In the genomic region with DNA sequence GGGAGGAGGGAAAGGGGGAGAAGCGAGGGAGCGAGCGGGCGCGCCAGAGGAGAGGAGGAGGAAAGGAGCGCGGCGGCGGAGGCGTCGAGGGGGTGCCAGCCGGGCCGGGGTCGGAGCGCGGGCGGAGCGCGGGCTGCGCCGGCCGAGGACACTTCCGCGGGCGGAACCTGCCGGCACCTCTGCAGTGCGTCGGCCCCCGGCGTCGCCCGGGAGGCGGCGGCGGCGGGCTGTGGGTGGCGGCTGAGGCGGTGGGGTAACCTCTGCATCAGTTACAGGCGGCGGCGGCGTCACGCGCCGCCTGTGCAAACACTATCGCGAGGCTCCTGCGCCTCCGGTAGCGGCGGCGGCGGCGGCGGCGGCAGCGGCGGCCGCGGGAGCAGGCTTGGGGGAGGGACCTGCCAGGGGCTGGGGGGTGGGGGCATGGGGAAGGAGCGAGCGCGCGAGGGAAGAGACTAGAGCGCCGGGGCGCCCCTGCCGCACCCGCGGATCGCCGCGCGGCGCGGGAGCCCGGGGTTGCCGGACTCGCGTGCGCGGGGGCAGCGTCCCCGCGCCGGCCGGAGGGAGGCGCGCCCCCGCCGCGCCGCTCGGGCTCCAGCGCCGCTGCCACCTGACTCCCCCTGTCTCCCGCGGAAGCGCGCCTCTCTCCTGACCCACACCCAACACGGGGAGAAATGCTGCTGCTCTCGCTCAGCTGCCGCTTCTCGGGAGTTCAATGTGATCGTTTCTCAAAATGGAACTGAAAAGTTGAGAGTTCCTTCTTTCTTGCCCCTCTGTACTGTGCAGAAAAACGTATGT, we compare ENCODE assay signal across 8 cellular contexts. TPM values are rescaled to one million over a fixed set of nuclear protein-coding genes. Genes with fewer than 3 reads are reported as not detected.
A peak's percentile ranks its signal among the peaks of the same experiment; 100 is the strongest.
DNase-seq lines count a peak whose midpoint lies in the region; ATAC-seq, FAIRE-seq and TF ChIP-seq lines count a peak whose summit lies in the region.

A gene (minus strand): TSS at position 264 of the 795 bp plus-strand sequence. CDS start 465 bp downstream, outside the sequence.

- H3K4me3 ChIP-seq in ACC112 (ENCODE audit: low read depth, low read length) (peak within 1 kb of the TSS; percentile 92), keratinocyte (ENCODE audit: control insufficient read depth in 2 of 3, extremely low read depth in 1 of 3, insufficient read depth in 2 of 3, low read depth in 1 of 3, low read length in 3 of 3) (peak within 1 kb of the TSS; percentile 87 to 94 (median 91))

- no peaks in the 10 kb centered on the region for H3K9me3 ChIP-seq in keratinocyte (ENCODE audit: control insufficient read depth, low read depth, low read length)

- FAIRE-seq in keratinocyte (lab: Jason Lieb, UNC): no peak

- H2AFZ ChIP-seq in ACC112 (ENCODE audit: low read length, unreplicated experiment) (peak within 1 kb of the TSS; percentile 84), keratinocyte (ENCODE audit: control insufficient read depth, low read length) (peak within 1 kb of the TSS; percentile 94)

- H3K9ac ChIP-seq in keratinocyte (ENCODE audit: control insufficient read depth, extremely low read depth, insufficient read depth, low read length): peak within 1 kb of the TSS; percentile 87

- DNase-seq in NCI-H2227 (lab: John Stamatoyannopoulos, UW; ENCODE audit: unreplicated experiment): peak; percentile 94
- DNase-seq in activated CD4-positive, CD25-positive, alpha-beta regulatory T cell (lab: John Stamatoyannopoulos, UW): peak; percentile 38 to 72 (median 57)
- DNase-seq in central memory CD4-positive, alpha-beta T cell: peak; percentile 82
- DNase-seq in keratinocyte (ENCODE audit: low read depth, low spot score): no peak
- DNase-seq in stimulated activated CD4-positive, alpha-beta T cell treated with anti-CD3 and anti-CD28 coated beads, Interleukin-15, amount 100 ng/mL, for 1 hour (ENCODE audit: low read depth in 1 of 2, low spot score in 1 of 2): peak; percentile 48 to 60

- peak within 1 kb of the TSS; percentile 98 for H3K4me2 ChIP-seq in keratinocyte (ENCODE audit: control insufficient read depth, extremely low read depth, insufficient read depth, low read depth, low read length)

- H3K79me2 ChIP-seq in ACC112 (ENCODE audit: control insufficient read depth, insufficient read depth, low read length, unreplicated experiment): peaks cover 44% of the 10 kb centered on the region
- peaks cover 44% of the 10 kb centered on the region for H3K79me2 ChIP-seq in keratinocyte (ENCODE audit: control insufficient read depth, insufficient read depth, low read length)

- H3K36me3 ChIP-seq in ACC112 (ENCODE audit: insufficient read depth, low read length) (no peaks in the 10 kb centered on the region), keratinocyte (ENCODE audit: control insufficient read depth in 2 of 2, extremely low read depth in 1 of 2, insufficient read depth in 2 of 2, low read length in 2 of 2) (no peaks in the 10 kb centered on the region)

- TF ChIP-seq CTCF in keratinocyte (optimal IDR thresholded peaks at IDR 0.05 in 1 of 3, IDR thresholded peaks at IDR 0.05 in 1 of 3, conservative IDR thresholded peaks at IDR 0.05 in 1 of 3; ENCODE audit: extremely low read depth in 1 of 3, insufficient read depth in 2 of 3, low read length in 3 of 3): peak in 2 of 3 experiments; percentile 18 to 33

- peaks cover 16% of the 10 kb centered on the region for H3K4me1 ChIP-seq in ACC112 (ENCODE audit: control insufficient read depth, insufficient read depth, low read length, unreplicated experiment)
- peaks cover 7% of the 10 kb centered on the region for H3K4me1 ChIP-seq in keratinocyte (ENCODE audit: control insufficient read depth, extremely low read depth, insufficient read depth, low read length)

- H3K9me1 ChIP-seq in keratinocyte (ENCODE audit: control insufficient read depth, extremely low read depth, insufficient read depth, low read length): no peaks in the 10 kb centered on the region

- dilution Hi-C loops in keratinocyte (cut with MboI; ENCODE audit: extremely low pct_ligation_motif_present, low sequenced_read_pairs): no loop called here

- H3K27ac ChIP-seq in ACC112 (ENCODE audit: low read depth, low read length): peak within 1 kb of the TSS; percentile 84
- peak within 1 kb of the TSS; percentile 85 for H3K27ac ChIP-seq in keratinocyte (ENCODE audit: control insufficient read depth, insufficient read depth, low read length)

- ATAC-seq in GM18858 (IDR thresholded peaks at IDR 0.05; ENCODE audit: unreplicated experiment) (peak; percentile 42), HG03095 (IDR thresholded peaks at IDR 0.05; ENCODE audit: unreplicated experiment) (peak; percentile 51)

- H3K27me3 ChIP-seq in ACC112 (ENCODE audit: insufficient read depth, low read length): no peaks in the 10 kb centered on the region
- no peaks in the 10 kb centered on the region for H3K27me3 ChIP-seq in keratinocyte (ENCODE audit: control insufficient read depth, extremely low read depth, insufficient read depth, low read length)

- no peaks in the 10 kb centered on the region for H4K20me1 ChIP-seq in keratinocyte (ENCODE audit: control insufficient read depth, extremely low read depth, insufficient read depth, low read length)

RNA-seq across cellular contexts. Expression of the gene that starts here (rescaled TPM):
- polyA plus RNA-seq in keratinocyte: 9.1 to 14.7 TPM (median 11.9 TPM) in 3 replicates
- polyA plus RNA-seq in keratinocyte (2011; ENCODE audit: low read depth): 87.8 TPM
- 9.8 and 18.7 TPM in 2 replicates for polyA plus RNA-seq in keratinocyte (2011; cell fraction: cytosol; rRNA removed)
- 13.7 and 18.4 TPM in 2 replicates for polyA plus RNA-seq in keratinocyte (2011; cell fraction: nucleus; rRNA removed)
- polyA plus RNA-seq in keratinocyte (2012; ENCODE audit: low replicate concordance): 14.8 and 18.3 TPM in 2 replicates
- polyA minus RNA-seq in keratinocyte: 5.1 to 27.4 TPM (median 7.3 TPM) in 3 replicates
- polyA minus RNA-seq in keratinocyte (2011; cell fraction: cytosol; rRNA and poly(A)+ RNA removed): 16.1 TPM
- 13.7 and 35.8 TPM in 2 replicates for polyA minus RNA-seq in keratinocyte (2011; cell fraction: nucleus; rRNA and poly(A)+ RNA removed)
